Comparison of ENCODE assay signal across 34 cellular contexts in the genomic region with DNA sequence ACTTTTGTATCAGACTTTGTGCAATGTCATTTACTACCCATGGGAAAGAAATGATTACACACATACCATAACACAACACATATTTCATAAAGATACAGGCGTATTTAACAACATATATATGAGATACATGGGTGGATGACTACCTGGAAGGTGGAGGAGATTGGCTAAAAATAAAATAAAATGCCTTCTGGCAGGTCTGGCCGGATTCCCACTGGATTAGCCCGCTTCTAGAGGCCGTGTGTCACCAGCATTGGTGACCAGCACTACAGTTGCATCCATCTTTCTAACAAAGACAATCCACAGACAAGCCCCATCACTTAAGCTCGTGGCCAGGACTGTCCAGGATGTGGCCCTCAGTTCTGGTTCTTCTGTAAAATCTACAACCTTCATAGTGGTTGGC.
"Had no signal": no experiment of that assay in that cellular context is flagged by ENCODE, and none has a peak within 500 bp of the region (broad histone marks: within the 10 kb centered on the region; RNA-seq: fewer than 3 reads in every experiment).

No MANE protein-coding gene starts in this region.

- H3K27me3 ChIP-seq: ascending aorta, cardiac muscle cell, colonic mucosa had no signal

- H3K27ac ChIP-seq: ascending aorta, cardiac muscle cell, colonic mucosa, VCaP had no signal

- H3K9me3 ChIP-seq: colonic mucosa had no signal

- H3K4me3 ChIP-seq: ascending aorta, cardiac muscle cell, colonic mucosa had no signal

- H3K27me3 Mint-ChIP-seq: activated B cell treated with CpG ODN at 0.5 μM for 24 hours; activated CD4-positive, alpha-beta memory T cell treated with anti-CD3 and anti-CD28 coated beads for 36 hours; activated CD4-positive, alpha-beta T cell treated with anti-CD3 and anti-CD28 coated beads, Interleukin-2, amount 10 ng/mL, durations not matched to agents 24 days and 14 days; activated CD8-positive, alpha-beta T cell treated with anti-CD3 and anti-CD28 coated beads for 36 hours; activated naive CD8-positive, alpha-beta T cell; activated naive CD8-positive, alpha-beta T cell treated with anti-CD3 and anti-CD28 coated beads, Interleukin-2, amount 10 ng/mL, durations not matched to agents 7 days and 5 days; activated naive CD8-positive, alpha-beta T cell treated with anti-CD3 and anti-CD28 coated beads, Interleukin-2, amount 50 U/mL, for 24 hours; central memory CD8-positive, alpha-beta T cell had no signal

- H3K27ac Mint-ChIP-seq: activated B cell treated with CpG ODN at 0.5 μM for 24 hours; activated CD4-positive, alpha-beta memory T cell treated with anti-CD3 and anti-CD28 coated beads for 36 hours; activated CD4-positive, alpha-beta T cell treated with anti-CD3 and anti-CD28 coated beads, Interleukin-2, amount 10 ng/mL, durations not matched to agents 24 days and 14 days; activated CD8-positive, alpha-beta T cell treated with anti-CD3 and anti-CD28 coated beads for 36 hours; activated naive CD8-positive, alpha-beta T cell; activated naive CD8-positive, alpha-beta T cell treated with anti-CD3 and anti-CD28 coated beads, Interleukin-2, amount 10 ng/mL, durations not matched to agents 7 days and 5 days; activated naive CD8-positive, alpha-beta T cell treated with anti-CD3 and anti-CD28 coated beads, Interleukin-2, amount 50 U/mL, for 24 hours; activated T-helper 2 cell treated with anti-CD3 and anti-CD28 coated beads, Interferon-gamma antibody, Interleukin-2, Interleukin-4, amounts not matched to agents 10 μg/mL and 5 μg/mL and 100 μg/mL, durations not matched to agents 14 hours and 24 hours and 36 hours; brain; T-helper 1 cell treated with Interleukin-12 subunit alpha and Interleukin-12 subunit beta and Interleukin-4 antibody, amounts not matched to agents 30 μg/mL and 1 μg/mL, for 36 hours; T-helper 2 cell treated with Interferon-gamma antibody and Interleukin-4, amounts not matched to agents 5 μg/mL and 100 μg/mL, for 36 hours had no signal

- ATAC-seq: activated CD8-positive, alpha-beta T cell treated with anti-CD3 and anti-CD28 coated beads for 36 hours; activated naive CD8-positive, alpha-beta T cell treated with anti-CD3 and anti-CD28 coated beads, Interleukin-2, amount 50 U/mL, for 24 hours; activated T-cell treated with anti-CD3 and anti-CD28 coated beads, Interleukin-2, amount 50 U/mL, for 4 hours had no signal

- H3K4me3 Mint-ChIP-seq: activated B cell treated with CpG ODN at 0.5 μM for 24 hours; activated CD4-positive, alpha-beta memory T cell treated with anti-CD3 and anti-CD28 coated beads for 36 hours; activated CD4-positive, alpha-beta T cell treated with anti-CD3 and anti-CD28 coated beads, Interleukin-2, amount 10 ng/mL, durations not matched to agents 24 days and 14 days; activated CD8-positive, alpha-beta T cell treated with anti-CD3 and anti-CD28 coated beads for 36 hours; activated naive CD8-positive, alpha-beta T cell; activated naive CD8-positive, alpha-beta T cell treated with anti-CD3 and anti-CD28 coated beads, Interleukin-2, amount 10 ng/mL, durations not matched to agents 7 days and 5 days; activated naive CD8-positive, alpha-beta T cell treated with anti-CD3 and anti-CD28 coated beads, Interleukin-2, amount 50 U/mL, for 24 hours; activated T-cell treated with anti-CD3 and anti-CD28 coated beads, Interleukin-2, amount 50 U/mL, for 4 hours; brain; central memory CD8-positive, alpha-beta T cell; T-helper 1 cell treated with Interleukin-12 subunit alpha and Interleukin-12 subunit beta and Interleukin-4 antibody, amounts not matched to agents 30 μg/mL and 1 μg/mL, for 36 hours; T-helper 2 cell treated with Interferon-gamma antibody and Interleukin-4, amounts not matched to agents 5 μg/mL and 100 μg/mL, for 36 hours had no signal

- H3K36me3 Mint-ChIP-seq: activated naive CD8-positive, alpha-beta T cell treated with anti-CD3 and anti-CD28 coated beads, Interleukin-2, amount 10 ng/mL, durations not matched to agents 7 days and 5 days had no signal

- H3K4me1 Mint-ChIP-seq: activated B cell treated with CpG ODN at 0.5 μM for 24 hours; activated CD4-positive, alpha-beta T cell treated with anti-CD3 and anti-CD28 coated beads, Interleukin-2, amount 10 ng/mL, durations not matched to agents 24 days and 14 days; activated naive CD8-positive, alpha-beta T cell treated with anti-CD3 and anti-CD28 coated beads, Interleukin-2, amount 10 ng/mL, durations not matched to agents 7 days and 5 days; activated naive CD8-positive, alpha-beta T cell treated with anti-CD3 and anti-CD28 coated beads, Interleukin-2, amount 50 U/mL, for 24 hours; brain; central memory CD8-positive, alpha-beta T cell had no signal

- DNase-seq: activated B cell treated with CpG ODN at 0.5 μM for 24 hours; activated CD4-positive, alpha-beta memory T cell treated with anti-CD3 and anti-CD28 coated beads for 36 hours; activated CD4-positive, alpha-beta T cell treated with anti-CD3 and anti-CD28 coated beads for 4 hours; activated CD4-positive, alpha-beta T cell treated with anti-CD3 and anti-CD28 coated beads, Interleukin-2, amount 10 ng/mL, durations not matched to agents 24 days and 14 days; activated CD4-positive, alpha-beta T cell treated with anti-CD3 and anti-CD28 coated beads, Interleukin-2, amount 50 U/mL, for 1 hour; activated CD4-positive, alpha-beta T cell treated with anti-CD3 and anti-CD28 coated beads, Interleukin-2, amount 50 U/mL, for 4 hours; activated CD4-positive, CD25-positive, alpha-beta regulatory T cell treated with anti-CD3 and anti-CD28 coated beads, Interleukin-2, amount 50 U/mL, for 72 hours; activated CD8-positive, alpha-beta memory T cell treated with anti-CD3 and anti-CD28 coated beads, Interleukin-2, amount 50 U/mL, for 4 hours; activated CD8-positive, alpha-beta T cell treated with anti-CD3 and anti-CD28 coated beads for 36 hours; activated effector memory CD4-positive, alpha-beta T cell treated with Interleukin-2 at 50 U/mL for 16 hours; activated gamma-delta T cell; activated naive CD4-positive, alpha-beta T cell treated with anti-CD3 and anti-CD28 coated beads, Interleukin-2, amount 50 U/mL, for 16 hours; activated naive CD4-positive, alpha-beta T cell treated with Interleukin-2 at 50 U/mL for 16 hours; activated naive CD8-positive, alpha-beta T cell treated with anti-CD3 and anti-CD28 coated beads, Interleukin-2, amount 10 ng/mL, durations not matched to agents 7 days and 5 days; activated naive CD8-positive, alpha-beta T cell treated with anti-CD3 and anti-CD28 coated beads, Interleukin-2, amount 50 U/mL, for 24 hours; activated T-cell treated with anti-CD3 and anti-CD28 coated beads for 4 hours; activated T-cell treated with anti-CD3 and anti-CD28 coated beads, Interleukin-2, amount 50 U/mL, for 1 hour; activated T-cell treated with anti-CD3 and anti-CD28 coated beads, Interleukin-2, amount 50 U/mL, for 4 hours; amygdala; anterior cingulate cortex; caudate nucleus; colonic mucosa; T-helper 1 cell; T-helper 2 cell; T-helper 9 cell had no signal

- H3K36me3 ChIP-seq: ascending aorta, cardiac muscle cell, colonic mucosa had no signal

- H3K4me1 ChIP-seq: ascending aorta, colonic mucosa had no signal

- H3K9me3 Mint-ChIP-seq: activated T-helper 2 cell treated with anti-CD3 and anti-CD28 coated beads, Interferon-gamma antibody, Interleukin-2, Interleukin-4, amounts not matched to agents 10 μg/mL and 5 μg/mL and 100 μg/mL, durations not matched to agents 14 hours and 24 hours and 36 hours; T-helper 2 cell treated with Interferon-gamma antibody and Interleukin-4, amounts not matched to agents 5 μg/mL and 100 μg/mL, for 36 hours had no signal
